In genomic region chr1:83052865-83053264, GRCh38 we compare ENCODE assay signal across 2 cellular contexts.
TF ChIP-seq lines count a peak whose summit lies in the region.

No MANE protein-coding gene starts in this region.

TF ChIP-seq in SK-N-SH treated with all-trans-retinoic acid at 6 μM for 48 hours, 23 proteins besides CTCF, POLR2A, EP300 and RAD21 (continued from another document):
- TF ChIP-seq, protein P1, sequence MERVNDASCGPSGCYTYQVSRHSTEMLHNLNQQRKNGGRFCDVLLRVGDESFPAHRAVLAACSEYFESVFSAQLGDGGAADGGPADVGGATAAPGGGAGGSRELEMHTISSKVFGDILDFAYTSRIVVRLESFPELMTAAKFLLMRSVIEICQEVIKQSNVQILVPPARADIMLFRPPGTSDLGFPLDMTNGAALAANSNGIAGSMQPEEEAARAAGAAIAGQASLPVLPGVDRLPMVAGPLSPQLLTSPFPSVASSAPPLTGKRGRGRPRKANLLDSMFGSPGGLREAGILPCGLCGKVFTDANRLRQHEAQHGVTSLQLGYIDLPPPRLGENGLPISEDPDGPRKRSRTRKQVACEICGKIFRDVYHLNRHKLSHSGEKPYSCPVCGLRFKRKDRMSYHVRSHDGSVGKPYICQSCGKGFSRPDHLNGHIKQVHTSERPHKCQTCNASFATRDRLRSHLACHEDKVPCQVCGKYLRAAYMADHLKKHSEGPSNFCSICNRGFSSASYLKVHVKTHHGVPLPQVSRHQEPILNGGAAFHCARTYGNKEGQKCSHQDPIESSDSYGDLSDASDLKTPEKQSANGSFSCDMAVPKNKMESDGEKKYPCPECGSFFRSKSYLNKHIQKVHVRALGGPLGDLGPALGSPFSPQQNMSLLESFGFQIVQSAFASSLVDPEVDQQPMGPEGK (CRISPR knock-in tag; IDR thresholded peaks at IDR 0.05; ENCODE audit: borderline replicate concordance) = no peak

TF ChIP-seq in SK-N-SH, 30 proteins besides CTCF, POLR2A, EP300 and RAD21 (continued from another document):
- TF ChIP-seq, protein P2, sequence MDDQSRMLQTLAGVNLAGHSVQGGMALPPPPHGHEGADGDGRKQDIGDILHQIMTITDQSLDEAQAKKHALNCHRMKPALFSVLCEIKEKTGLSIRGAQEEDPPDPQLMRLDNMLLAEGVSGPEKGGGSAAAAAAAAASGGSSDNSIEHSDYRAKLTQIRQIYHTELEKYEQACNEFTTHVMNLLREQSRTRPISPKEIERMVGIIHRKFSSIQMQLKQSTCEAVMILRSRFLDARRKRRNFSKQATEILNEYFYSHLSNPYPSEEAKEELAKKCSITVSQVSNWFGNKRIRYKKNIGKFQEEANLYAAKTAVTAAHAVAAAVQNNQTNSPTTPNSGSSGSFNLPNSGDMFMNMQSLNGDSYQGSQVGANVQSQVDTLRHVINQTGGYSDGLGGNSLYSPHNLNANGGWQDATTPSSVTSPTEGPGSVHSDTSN (IDR thresholded peaks at IDR 0.05) = no peak
- TF ChIP-seq POLR2AphosphoS5 (IDR thresholded peaks at IDR 0.05; ENCODE audit: low read depth, low read length) = no peak
- no peak for TF ChIP-seq RCOR1 (IDR thresholded peaks at IDR 0.05; ENCODE audit: low read length)
- no peak for TF ChIP-seq NFIC (IDR thresholded peaks at IDR 0.05; ENCODE audit: borderline replicate concordance)
TF ChIP-seq in SK-N-SH: peak in this region for 0.
